In genomic region chr3:71551286-71551919, GRCh38 we compare ENCODE assay signal across 16 cellular contexts. TPM values are rescaled to one million over a fixed set of nuclear protein-coding genes. Genes with fewer than 3 reads are reported as not detected.
DNase-seq lines count a peak whose midpoint lies in the region; ATAC-seq, FAIRE-seq and TF ChIP-seq lines count a peak whose summit lies in the region.
"Had no signal": no experiment of that assay in that cellular context is flagged by ENCODE, and none has a peak within 500 bp of the region (broad histone marks: within the 10 kb centered on the region; RNA-seq: fewer than 3 reads in every experiment).

No MANE protein-coding gene starts in this region.

- ATAC-seq in HG02970 (IDR thresholded peaks at IDR 0.05; ENCODE audit: low FRiP score, unreplicated experiment), result no peak

- H3K4me3 ChIP-seq in bronchial epithelial cell (ENCODE audit: low read depth, low read length), result no peak overlapping the region
- H3K4me3 ChIP-seq in neutrophil (ENCODE audit: low read depth in 1 of 2, low read length in 1 of 2), result no peak overlapping the region
- H3K4me3 ChIP-seq: esophagus squamous epithelium, Peyer's patch had no signal

- H3K4me1 ChIP-seq in neutrophil (ENCODE audit: control insufficient read depth in 1 of 2, insufficient read depth in 1 of 2, low read depth in 1 of 2, low read length in 1 of 2), result peaks cover 60 to 73% of the 10 kb centered on the region in 2 experiments
- H3K4me1 ChIP-seq: esophagus squamous epithelium, Peyer's patch had no signal

- H3K36me3 ChIP-seq in bronchial epithelial cell (ENCODE audit: control insufficient read depth, insufficient read depth, low read length) (no peaks in the 10 kb centered on the region), neutrophil (no peaks in the 10 kb centered on the region)
- H3K36me3 ChIP-seq: Peyer's patch had no signal

- no peaks in the 10 kb centered on the region for H3K27me3 ChIP-seq in bronchial epithelial cell (ENCODE audit: control insufficient read depth, insufficient read depth, low read length)
- H3K27me3 ChIP-seq in neutrophil, result no peaks in the 10 kb centered on the region
- H3K27me3 ChIP-seq: esophagus squamous epithelium, Peyer's patch had no signal

- DNase-seq in ELR (ENCODE audit: low read depth) (peak; percentile 75), NCI-H1048 (lab: John Stamatoyannopoulos, UW) (peak; percentile 59), bronchial epithelial cell (ENCODE audit: low read depth) (peak; percentile 52), iPS-NIHi11 (ENCODE audit: low spot score) (no peak), DMS79 treated with DMSO at 0.1 percent for 48 hours (lab: John Stamatoyannopoulos, UW) (no peak), NCI-H2029 treated with DMSO at 0.1 percent for 48 hours (lab: John Stamatoyannopoulos, UW) (no peak)
- DNase-seq: activated CD4-positive, alpha-beta memory T cell treated with anti-CD3 and anti-CD28 coated beads, Interleukin-2, amount 10 ng/mL, durations not matched to agents 7 days and 5 days; activated effector memory CD4-positive, alpha-beta T cell treated with anti-CD3 and anti-CD28 coated beads, Interleukin-2, amount 50 U/mL, for 16 hours; caudate nucleus; CD4-positive, alpha-beta T cell; esophagus squamous epithelium; NCI-H2227 treated with DMSO at 0.1 percent for 48 hours; Peyer's patch; T-helper 9 cell had no signal

- FAIRE-seq in bronchial epithelial cell (lab: Jason Lieb, UNC), result no peak

- TF ChIP-seq CTCF in bronchial epithelial cell (IDR thresholded peaks at IDR 0.05; ENCODE audit: insufficient read depth, low read length, severe bottlenecking) (no peak), neutrophil (IDR thresholded peaks at IDR 0.05) (no peak)

- no peaks in the 10 kb centered on the region for H3K9me3 ChIP-seq in neutrophil
- H3K9me3 ChIP-seq: esophagus squamous epithelium, Peyer's patch had no signal

- peak overlapping the region; percentile 6 for H3K27ac ChIP-seq in neutrophil
- H3K27ac ChIP-seq: esophagus squamous epithelium, Peyer's patch had no signal

RNA-seq across cellular contexts. Expression of gene FOXP1, which starts 32.1 kb away (rescaled TPM):
- 33.2 and 33.3 TPM in 2 replicates for total RNA-seq in bronchial epithelial cell

Comparison
In these comparisons a context has a peak if more than half of its experiments do, and no peak if none do; other contexts are left out.
1. DNase-seq: peak in ELR (single experiment), NCI-H1048 (single experiment) and bronchial epithelial cell (single experiment); none in iPS-NIHi11 (single experiment), DMS79 treated with DMSO at 0.1 percent for 48 hours (single experiment) and NCI-H2029 treated with DMSO at 0.1 percent for 48 hours (single experiment).